ENCODE assay signal across 1 cellular context in genomic region chrX:627510-627964, GRCh38.
TF ChIP-seq lines count a peak whose summit lies in the region.

No MANE protein-coding gene starts in this region.

TF ChIP-seq in WTC11, 78 proteins besides CTCF, POLR2A, EP300 and RAD21 (continued from another document):
- TF ChIP-seq ZBTB43 (CRISPR knock-in tag; IDR thresholded peaks at IDR 0.05) (no peak), MAX (CRISPR knock-in tag; IDR thresholded peaks at IDR 0.05) (no peak), ATF2 (CRISPR knock-in tag; IDR thresholded peaks at IDR 0.05; ENCODE audit: borderline replicate concordance, low read depth) (no peak), ZBTB21 (CRISPR knock-in tag; IDR thresholded peaks at IDR 0.05; ENCODE audit: borderline replicate concordance) (no peak), NFE2L1 (CRISPR knock-in tag; IDR thresholded peaks at IDR 0.05) (no peak), ZNF263 (CRISPR knock-in tag; IDR thresholded peaks at IDR 0.05; ENCODE audit: low read depth) (no peak)
TF ChIP-seq in WTC11: peak in this region for 0.
